Comparison of ENCODE assay signal across 16 cellular contexts in genomic region chr2:42123426-42123825, GRCh38. TPM values are rescaled to one million over a fixed set of nuclear protein-coding genes. Genes with fewer than 3 reads are reported as not detected.
DNase-seq lines count a peak whose midpoint lies in the region; ATAC-seq and TF ChIP-seq lines count a peak whose summit lies in the region.
"Had no signal": no experiment of that assay in that cellular context is flagged by ENCODE, and none has a peak within 500 bp of the region (broad histone marks: within the 10 kb centered on the region; RNA-seq: fewer than 3 reads in every experiment).

No MANE protein-coding gene starts in this region.

- H3K36me3 Mint-ChIP-seq in CD8-positive, alpha-beta T cell = peaks cover 8% of the 10 kb centered on the region
- peaks cover 7% of the 10 kb centered on the region for H3K36me3 Mint-ChIP-seq in dendritic cell treated with granulocyte-macrophage colony-stimulating factor and Interleukin-4, amounts not matched to agents 40 ng/mL and 50 ng/mL, for 4 days (ENCODE audit: low read depth)
- H3K36me3 Mint-ChIP-seq in osteocyte (ENCODE audit: unreplicated experiment) = no peaks in the 10 kb centered on the region

- H3K27me3 Mint-ChIP-seq in CD8-positive, alpha-beta T cell (ENCODE audit: low read depth) = no peaks in the 10 kb centered on the region
- H3K27me3 Mint-ChIP-seq in dendritic cell treated with granulocyte-macrophage colony-stimulating factor and Interleukin-4, amounts not matched to agents 40 ng/mL and 50 ng/mL, for 4 days = peaks cover 27% of the 10 kb centered on the region
- H3K27me3 Mint-ChIP-seq in osteocyte (ENCODE audit: unreplicated experiment) = no peaks in the 10 kb centered on the region

- in situ Hi-C loops in Panc1 (cut with HindIII; ENCODE audit: low pct_unique_long_range_greater_than_20kb, low sequenced_read_pairs) = no loop called here

- no peaks in the 10 kb centered on the region for H3K9me3 ChIP-seq in CD8-positive, alpha-beta T cell (ENCODE audit: low read length)
- peaks cover 11% of the 10 kb centered on the region; the same call in 1 of the 2 replicates for H3K9me3 ChIP-seq in Panc1 (ENCODE audit: control insufficient read depth, insufficient read depth, low read depth, low read length)

- peaks cover 60% of the 10 kb centered on the region for H3K4me1 Mint-ChIP-seq in CD8-positive, alpha-beta T cell (ENCODE audit: low read depth)
- H3K4me1 Mint-ChIP-seq in dendritic cell treated with granulocyte-macrophage colony-stimulating factor and Interleukin-4, amounts not matched to agents 40 ng/mL and 50 ng/mL, for 4 days (ENCODE audit: low read depth) = peaks cover 37% of the 10 kb centered on the region
- H3K4me1 Mint-ChIP-seq in osteocyte (ENCODE audit: unreplicated experiment) = peaks cover 30% of the 10 kb centered on the region

- intact Hi-C loops in CD8-positive, alpha-beta T cell (cut with DNase I, micrococcal nuclease) = no loop called here
- intact Hi-C loops in Panc1 (cut with micrococcal nuclease; ENCODE audit: unreplicated experiment) = no loop called here
- intact Hi-C loops in dendritic cell treated with granulocyte-macrophage colony-stimulating factor and Interleukin-4, amounts not matched to agents 40 ng/mL and 50 ng/mL, for 4 days (cut with micrococcal nuclease) = no loop called here

- CTCF ChIA-PET in CD8-positive, alpha-beta T cell (lab: Charles Lee) = interaction anchor here (1.0 to 3.0 kb wide), 4 partner anchors 10 to 27 kb away, joined by 3 to 20 read pairs (median 4); no protein-coding TSS in a partner anchor
- CTCF ChIA-PET in Panc1 (lab: Charles Lee) = no interaction called here

- no peaks in the 10 kb centered on the region for H3K27me3 ChIP-seq in CD8-positive, alpha-beta T cell (ENCODE audit: insufficient read depth, low read length)
- H3K27me3 ChIP-seq in Panc1 (ENCODE audit: control insufficient read depth, insufficient read depth, low read length) = no peaks in the 10 kb centered on the region
- H3K27me3 ChIP-seq: brain microvascular endothelial cell had no signal

- POLR2A ChIA-PET in CD8-positive, alpha-beta T cell (lab: Charles Lee) = interaction anchor here (0.6 to 7.8 kb wide), 3 partner anchors 10 to 19 kb away, joined by 3 to 92 read pairs (median 17); no protein-coding TSS in a partner anchor
- POLR2A ChIA-PET in Panc1 (lab: Charles Lee) = no interaction called here

- ATAC-seq in CD8-positive, alpha-beta T cell = no peak
- no peak for ATAC-seq in Panc1
- no peak for ATAC-seq in HG02610 (IDR thresholded peaks at IDR 0.05; ENCODE audit: unreplicated experiment)

- no peak for DNase-seq in CD8-positive, alpha-beta T cell
- DNase-seq in Panc1 (ENCODE audit: low read depth, low spot score) (no peak), osteocyte (ENCODE audit: extremely low spot score, unreplicated experiment) (peak; percentile 21), HuH-7 (ENCODE audit: low spot score) (no peak), cerebellar cortex (ENCODE audit: low spot score) (no peak)
- DNase-seq: brain microvascular endothelial cell; effector CD4-positive, alpha-beta T cell; foreskin melanocyte; NCI-H2081 treated with DMSO at 0.1 percent for 48 hours; retina; SIG-M5; stimulated activated CD4-positive, alpha-beta T cell treated with anti-CD3 and anti-CD28 coated beads, Interleukin-2, amount 100 ng/mL, for 48 hours; WERI-Rb-1 had no signal

- peak overlapping the region; percentile 89 for H3K27ac Mint-ChIP-seq in CD8-positive, alpha-beta T cell
- peak overlapping the region; percentile 62 for H3K27ac Mint-ChIP-seq in dendritic cell treated with granulocyte-macrophage colony-stimulating factor and Interleukin-4, amounts not matched to agents 40 ng/mL and 50 ng/mL, for 4 days
- no peak overlapping the region for H3K27ac Mint-ChIP-seq in osteocyte (ENCODE audit: unreplicated experiment)

- TF ChIP-seq CTCF in CD8-positive, alpha-beta T cell (IDR thresholded peaks at IDR 0.05) = no peak
- TF ChIP-seq CTCF in Panc1 (IDR thresholded peaks at IDR 0.05) (no peak), osteocyte (IDR thresholded peaks at IDR 0.05) (no peak)

- H3K4me3 ChIP-seq in CD8-positive, alpha-beta T cell (ENCODE audit: low read depth, low read length) = no peak overlapping the region
- no peak overlapping the region for H3K4me3 ChIP-seq in Panc1 (ENCODE audit: low read depth in 2 of 2, low read length in 2 of 2)

- H3K36me3 ChIP-seq in CD8-positive, alpha-beta T cell (ENCODE audit: insufficient read depth, low read length) = no peaks in the 10 kb centered on the region
- H3K36me3 ChIP-seq in Panc1 (ENCODE audit: control insufficient read depth, insufficient read depth, low read length) = no peaks in the 10 kb centered on the region
- H3K36me3 ChIP-seq: brain microvascular endothelial cell, WERI-Rb-1 had no signal

- peak overlapping the region; percentile 30 for H3K27ac ChIP-seq in CD8-positive, alpha-beta T cell (ENCODE audit: low read depth, low read length)
- H3K27ac ChIP-seq in Panc1 (ENCODE audit: low read length) = peak overlapping the region; percentile 79
- H3K27ac ChIP-seq: brain microvascular endothelial cell, HL-60, WERI-Rb-1 had no signal

- peak overlapping the region; percentile 24 for H3K4me3 Mint-ChIP-seq in CD8-positive, alpha-beta T cell
- no peak overlapping the region for H3K4me3 Mint-ChIP-seq in dendritic cell treated with granulocyte-macrophage colony-stimulating factor and Interleukin-4, amounts not matched to agents 40 ng/mL and 50 ng/mL, for 4 days
- no peak overlapping the region for H3K4me3 Mint-ChIP-seq in osteocyte (ENCODE audit: unreplicated experiment)

- H3K4me1 ChIP-seq in CD8-positive, alpha-beta T cell (ENCODE audit: insufficient read depth, low read length) = peaks cover 54% of the 10 kb centered on the region
- peaks cover 53% of the 10 kb centered on the region for H3K4me1 ChIP-seq in Panc1 (ENCODE audit: control insufficient read depth, insufficient read depth, low read length)

- peaks cover 2% of the 10 kb centered on the region for H3K9me3 Mint-ChIP-seq in CD8-positive, alpha-beta T cell
- peaks cover 9% of the 10 kb centered on the region for H3K9me3 Mint-ChIP-seq in dendritic cell treated with granulocyte-macrophage colony-stimulating factor and Interleukin-4, amounts not matched to agents 40 ng/mL and 50 ng/mL, for 4 days
- no peaks in the 10 kb centered on the region for H3K9me3 Mint-ChIP-seq in osteocyte (ENCODE audit: unreplicated experiment)

- BruUV-seq in Panc1 (replicated peaks; lab: Mats Ljungman, UMichigan) = no TSS peak

RNA-seq across cellular contexts. Expression of gene EML4, which starts 45.7 kb away (rescaled TPM):
- 100 to 1,000 TPM; 224 to 240 TPM for total RNA-seq in CD8-positive, alpha-beta T cell
- total RNA-seq in Panc1 (2021; ENCODE audit: unreplicated experiment) (107 TPM), osteocyte (35.2 and 41.1 TPM in 2 replicates)
- 47.3 TPM for polyA plus RNA-seq in Panc1 (2012; ENCODE audit: insufficient read length)
